Comparison of ENCODE assay signal across 1 cellular context in the genomic region with DNA sequence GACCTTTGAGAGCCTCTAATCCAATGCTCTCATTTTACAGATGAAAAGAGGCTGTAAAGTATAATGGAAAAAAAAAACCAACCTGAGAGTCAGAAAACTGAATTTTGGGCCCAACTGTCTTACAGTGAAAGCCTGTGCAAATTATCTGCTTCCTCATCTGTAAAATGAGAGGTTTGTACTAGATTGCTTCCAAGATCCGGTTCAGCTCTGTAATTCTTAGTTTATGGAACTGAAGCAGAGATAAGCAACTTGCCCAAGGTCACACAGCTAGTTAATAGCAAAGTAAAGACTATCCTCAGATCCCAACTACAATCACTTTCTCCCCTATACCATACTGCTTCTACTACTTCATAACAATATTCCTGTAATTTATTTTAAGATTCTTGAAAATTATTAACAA.
TF ChIP-seq lines count a peak whose summit lies in the region.

No MANE protein-coding gene starts in this region.

TF ChIP-seq in K562, 482 proteins besides CTCF, POLR2A, EP300 and RAD21 (continued from another document and continues in another):
- TF ChIP-seq, protein P1, sequence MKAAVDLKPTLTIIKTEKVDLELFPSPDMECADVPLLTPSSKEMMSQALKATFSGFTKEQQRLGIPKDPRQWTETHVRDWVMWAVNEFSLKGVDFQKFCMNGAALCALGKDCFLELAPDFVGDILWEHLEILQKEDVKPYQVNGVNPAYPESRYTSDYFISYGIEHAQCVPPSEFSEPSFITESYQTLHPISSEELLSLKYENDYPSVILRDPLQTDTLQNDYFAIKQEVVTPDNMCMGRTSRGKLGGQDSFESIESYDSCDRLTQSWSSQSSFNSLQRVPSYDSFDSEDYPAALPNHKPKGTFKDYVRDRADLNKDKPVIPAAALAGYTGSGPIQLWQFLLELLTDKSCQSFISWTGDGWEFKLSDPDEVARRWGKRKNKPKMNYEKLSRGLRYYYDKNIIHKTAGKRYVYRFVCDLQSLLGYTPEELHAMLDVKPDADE (conservative IDR thresholded peaks at IDR 0.05; ENCODE audit: control insufficient read depth, low read depth, low read length) = no peak
- TF ChIP-seq MTA1 (IDR thresholded peaks at IDR 0.05; ENCODE audit: borderline replicate concordance) (no peak; the same call in 1 of the 2 replicates), GATAD2A (IDR thresholded peaks at IDR 0.05) (0 out of 2 replicates have a peak, but pooled peaks have one; percentile 49), HNRNPLL (IDR thresholded peaks at IDR 0.05; ENCODE audit: low read depth, low read length, poor library complexity, severe bottlenecking) (no peak), TEAD1 (CRISPR knock-in tag; IDR thresholded peaks at IDR 0.05) (peak in 1 of 2 experiments; percentile 13; a peak in 1 of 4 replicates), ZNF778 (CRISPR knock-in tag; IDR thresholded peaks at IDR 0.05) (no peak), ETV1 (tag; conservative IDR thresholded peaks at IDR 0.05; ENCODE audit: low read depth) (peak; percentile 91), LCOR (CRISPR knock-in tag; IDR thresholded peaks at IDR 0.05) (no peak), ZNF707 (CRISPR knock-in tag; conservative IDR thresholded peaks at IDR 0.05) (no peak), SP1 (CRISPR knock-in tag; IDR thresholded peaks at IDR 0.05) (no peak), CBFA2T3 (IDR thresholded peaks at IDR 0.05) (peak; percentile 61), TBL1XR1 (IDR thresholded peaks at IDR 0.05; ENCODE audit: low read length in 2 of 2) (no peak), ARID1B (IDR thresholded peaks at IDR 0.05) (peak; percentile 72), PRMT5 (CRISPR knock-in tag; IDR thresholded peaks at IDR 0.05) (no peak), SRSF7 (optimal IDR thresholded peaks at IDR 0.05; ENCODE audit: low read depth, low read length) (no peak), ZNF232 (CRISPR knock-in tag; IDR thresholded peaks at IDR 0.05) (no peak), NFE2 (IDR thresholded peaks at IDR 0.05; ENCODE audit: low read depth) (no peak), TRIM28 (IDR thresholded peaks at IDR 0.05) (no peak), ZNF551 (CRISPR knock-in tag; IDR thresholded peaks at IDR 0.05) (no peak), PHF21A (IDR thresholded peaks at IDR 0.05; ENCODE audit: borderline replicate concordance, low read depth) (no peak), SMARCA5 (IDR thresholded peaks at IDR 0.05) (no peak; the same call in 1 of the 2 replicates), SMARCE1 (IDR thresholded peaks at IDR 0.05) (peak; percentile 77), CBFA2T2 (conservative IDR thresholded peaks at IDR 0.05) (no peak; the same call in 1 of the 2 replicates), SMARCA4 (IDR thresholded peaks at IDR 0.05) (peak; percentile 79), CCNT2 (IDR thresholded peaks at IDR 0.05; ENCODE audit: borderline replicate concordance, extremely low read depth, insufficient read length, low read depth, low read length) (peak; percentile 56), TEAD4 (IDR thresholded peaks at IDR 0.05; ENCODE audit: low read length) (peak; percentile 57; the same call in 1 of the 2 replicates), TEAD4 (CRISPR knock-in tag; IDR thresholded peaks at IDR 0.05; ENCODE audit: borderline replicate concordance) (no peak)
- TF ChIP-seq, protein P2, sequence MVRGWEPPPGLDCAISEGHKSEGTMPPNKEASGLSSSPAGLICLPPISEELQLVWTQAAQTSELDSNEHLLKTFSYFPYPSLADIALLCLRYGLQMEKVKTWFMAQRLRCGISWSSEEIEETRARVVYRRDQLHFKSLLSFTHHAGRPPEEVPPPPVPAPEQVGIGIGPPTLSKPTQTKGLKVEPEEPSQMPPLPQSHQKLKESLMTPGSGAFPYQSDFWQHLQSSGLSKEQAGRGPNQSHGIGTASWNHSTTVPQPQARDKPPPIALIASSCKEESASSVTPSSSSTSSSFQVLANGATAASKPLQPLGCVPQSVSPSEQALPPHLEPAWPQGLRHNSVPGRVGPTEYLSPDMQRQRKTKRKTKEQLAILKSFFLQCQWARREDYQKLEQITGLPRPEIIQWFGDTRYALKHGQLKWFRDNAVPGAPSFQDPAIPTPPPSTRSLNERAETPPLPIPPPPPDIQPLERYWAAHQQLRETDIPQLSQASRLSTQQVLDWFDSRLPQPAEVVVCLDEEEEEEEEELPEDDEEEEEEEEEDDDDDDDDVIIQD (CRISPR knock-in tag; IDR thresholded peaks at IDR 0.05) = no peak
- TF ChIP-seq, protein P3, sequence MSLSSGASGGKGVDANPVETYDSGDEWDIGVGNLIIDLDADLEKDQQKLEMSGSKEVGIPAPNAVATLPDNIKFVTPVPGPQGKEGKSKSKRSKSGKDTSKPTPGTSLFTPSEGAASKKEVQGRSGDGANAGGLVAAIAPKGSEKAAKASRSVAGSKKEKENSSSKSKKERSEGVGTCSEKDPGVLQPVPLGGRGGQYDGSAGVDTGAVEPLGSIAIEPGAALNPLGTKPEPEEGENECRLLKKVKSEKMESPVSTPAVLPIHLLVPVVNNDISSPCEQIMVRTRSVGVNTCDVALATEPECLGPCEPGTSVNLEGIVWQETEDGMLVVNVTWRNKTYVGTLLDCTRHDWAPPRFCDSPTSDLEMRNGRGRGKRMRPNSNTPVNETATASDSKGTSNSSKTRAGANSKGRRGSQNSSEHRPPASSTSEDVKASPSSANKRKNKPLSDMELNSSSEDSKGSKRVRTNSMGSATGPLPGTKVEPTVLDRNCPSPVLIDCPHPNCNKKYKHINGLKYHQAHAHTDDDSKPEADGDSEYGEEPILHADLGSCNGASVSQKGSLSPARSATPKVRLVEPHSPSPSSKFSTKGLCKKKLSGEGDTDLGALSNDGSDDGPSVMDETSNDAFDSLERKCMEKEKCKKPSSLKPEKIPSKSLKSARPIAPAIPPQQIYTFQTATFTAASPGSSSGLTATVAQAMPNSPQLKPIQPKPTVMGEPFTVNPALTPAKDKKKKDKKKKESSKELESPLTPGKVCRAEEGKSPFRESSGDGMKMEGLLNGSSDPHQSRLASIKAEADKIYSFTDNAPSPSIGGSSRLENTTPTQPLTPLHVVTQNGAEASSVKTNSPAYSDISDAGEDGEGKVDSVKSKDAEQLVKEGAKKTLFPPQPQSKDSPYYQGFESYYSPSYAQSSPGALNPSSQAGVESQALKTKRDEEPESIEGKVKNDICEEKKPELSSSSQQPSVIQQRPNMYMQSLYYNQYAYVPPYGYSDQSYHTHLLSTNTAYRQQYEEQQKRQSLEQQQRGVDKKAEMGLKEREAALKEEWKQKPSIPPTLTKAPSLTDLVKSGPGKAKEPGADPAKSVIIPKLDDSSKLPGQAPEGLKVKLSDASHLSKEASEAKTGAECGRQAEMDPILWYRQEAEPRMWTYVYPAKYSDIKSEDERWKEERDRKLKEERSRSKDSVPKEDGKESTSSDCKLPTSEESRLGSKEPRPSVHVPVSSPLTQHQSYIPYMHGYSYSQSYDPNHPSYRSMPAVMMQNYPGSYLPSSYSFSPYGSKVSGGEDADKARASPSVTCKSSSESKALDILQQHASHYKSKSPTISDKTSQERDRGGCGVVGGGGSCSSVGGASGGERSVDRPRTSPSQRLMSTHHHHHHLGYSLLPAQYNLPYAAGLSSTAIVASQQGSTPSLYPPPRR (CRISPR knock-in tag; IDR thresholded peaks at IDR 0.05; ENCODE audit: borderline replicate concordance) = no peak
- TF ChIP-seq, protein P4, sequence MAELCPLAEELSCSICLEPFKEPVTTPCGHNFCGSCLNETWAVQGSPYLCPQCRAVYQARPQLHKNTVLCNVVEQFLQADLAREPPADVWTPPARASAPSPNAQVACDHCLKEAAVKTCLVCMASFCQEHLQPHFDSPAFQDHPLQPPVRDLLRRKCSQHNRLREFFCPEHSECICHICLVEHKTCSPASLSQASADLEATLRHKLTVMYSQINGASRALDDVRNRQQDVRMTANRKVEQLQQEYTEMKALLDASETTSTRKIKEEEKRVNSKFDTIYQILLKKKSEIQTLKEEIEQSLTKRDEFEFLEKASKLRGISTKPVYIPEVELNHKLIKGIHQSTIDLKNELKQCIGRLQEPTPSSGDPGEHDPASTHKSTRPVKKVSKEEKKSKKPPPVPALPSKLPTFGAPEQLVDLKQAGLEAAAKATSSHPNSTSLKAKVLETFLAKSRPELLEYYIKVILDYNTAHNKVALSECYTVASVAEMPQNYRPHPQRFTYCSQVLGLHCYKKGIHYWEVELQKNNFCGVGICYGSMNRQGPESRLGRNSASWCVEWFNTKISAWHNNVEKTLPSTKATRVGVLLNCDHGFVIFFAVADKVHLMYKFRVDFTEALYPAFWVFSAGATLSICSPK (IDR thresholded peaks at IDR 0.05; ENCODE audit: borderline replicate concordance) = no peak
- TF ChIP-seq, protein P5, sequence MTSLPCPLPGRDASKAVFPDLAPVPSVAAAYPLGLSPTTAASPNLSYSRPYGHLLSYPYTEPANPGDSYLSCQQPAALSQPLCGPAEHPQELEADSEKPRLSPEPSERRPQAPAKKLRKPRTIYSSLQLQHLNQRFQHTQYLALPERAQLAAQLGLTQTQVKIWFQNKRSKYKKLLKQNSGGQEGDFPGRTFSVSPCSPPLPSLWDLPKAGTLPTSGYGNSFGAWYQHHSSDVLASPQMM (CRISPR knock-in tag; IDR thresholded peaks at IDR 0.05) = no peak
- TF ChIP-seq, protein P6, sequence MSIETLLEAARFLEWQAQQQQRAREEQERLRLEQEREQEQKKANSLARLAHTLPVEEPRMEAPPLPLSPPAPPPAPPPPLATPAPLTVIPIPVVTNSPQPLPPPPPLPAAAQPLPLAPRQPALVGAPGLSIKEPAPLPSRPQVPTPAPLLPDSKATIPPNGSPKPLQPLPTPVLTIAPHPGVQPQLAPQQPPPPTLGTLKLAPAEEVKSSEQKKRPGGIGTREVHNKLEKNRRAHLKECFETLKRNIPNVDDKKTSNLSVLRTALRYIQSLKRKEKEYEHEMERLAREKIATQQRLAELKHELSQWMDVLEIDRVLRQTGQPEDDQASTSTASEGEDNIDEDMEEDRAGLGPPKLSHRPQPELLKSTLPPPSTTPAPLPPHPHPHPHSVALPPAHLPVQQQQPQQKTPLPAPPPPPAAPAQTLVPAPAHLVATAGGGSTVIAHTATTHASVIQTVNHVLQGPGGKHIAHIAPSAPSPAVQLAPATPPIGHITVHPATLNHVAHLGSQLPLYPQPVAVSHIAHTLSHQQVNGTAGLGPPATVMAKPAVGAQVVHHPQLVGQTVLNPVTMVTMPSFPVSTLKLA (conservative IDR thresholded peaks at IDR 0.05) = no peak; a peak in 1 of 4 replicates
- TF ChIP-seq, protein P7, sequence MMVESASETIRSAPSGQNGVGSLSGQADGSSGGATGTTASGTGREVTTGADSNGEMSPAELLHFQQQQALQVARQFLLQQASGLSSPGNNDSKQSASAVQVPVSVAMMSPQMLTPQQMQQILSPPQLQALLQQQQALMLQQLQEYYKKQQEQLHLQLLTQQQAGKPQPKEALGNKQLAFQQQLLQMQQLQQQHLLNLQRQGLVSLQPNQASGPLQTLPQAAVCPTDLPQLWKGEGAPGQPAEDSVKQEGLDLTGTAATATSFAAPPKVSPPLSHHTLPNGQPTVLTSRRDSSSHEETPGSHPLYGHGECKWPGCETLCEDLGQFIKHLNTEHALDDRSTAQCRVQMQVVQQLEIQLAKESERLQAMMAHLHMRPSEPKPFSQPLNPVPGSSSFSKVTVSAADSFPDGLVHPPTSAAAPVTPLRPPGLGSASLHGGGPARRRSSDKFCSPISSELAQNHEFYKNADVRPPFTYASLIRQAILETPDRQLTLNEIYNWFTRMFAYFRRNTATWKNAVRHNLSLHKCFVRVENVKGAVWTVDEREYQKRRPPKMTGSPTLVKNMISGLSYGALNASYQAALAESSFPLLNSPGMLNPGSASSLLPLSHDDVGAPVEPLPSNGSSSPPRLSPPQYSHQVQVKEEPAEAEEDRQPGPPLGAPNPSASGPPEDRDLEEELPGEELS (CRISPR knock-in tag; IDR thresholded peaks at IDR 0.05; ENCODE audit: borderline replicate concordance) = no peak
- TF ChIP-seq, protein P8, sequence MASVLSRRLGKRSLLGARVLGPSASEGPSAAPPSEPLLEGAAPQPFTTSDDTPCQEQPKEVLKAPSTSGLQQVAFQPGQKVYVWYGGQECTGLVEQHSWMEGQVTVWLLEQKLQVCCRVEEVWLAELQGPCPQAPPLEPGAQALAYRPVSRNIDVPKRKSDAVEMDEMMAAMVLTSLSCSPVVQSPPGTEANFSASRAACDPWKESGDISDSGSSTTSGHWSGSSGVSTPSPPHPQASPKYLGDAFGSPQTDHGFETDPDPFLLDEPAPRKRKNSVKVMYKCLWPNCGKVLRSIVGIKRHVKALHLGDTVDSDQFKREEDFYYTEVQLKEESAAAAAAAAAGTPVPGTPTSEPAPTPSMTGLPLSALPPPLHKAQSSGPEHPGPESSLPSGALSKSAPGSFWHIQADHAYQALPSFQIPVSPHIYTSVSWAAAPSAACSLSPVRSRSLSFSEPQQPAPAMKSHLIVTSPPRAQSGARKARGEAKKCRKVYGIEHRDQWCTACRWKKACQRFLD (CRISPR knock-in tag; IDR thresholded peaks at IDR 0.05) = no peak
